ENCODE assay signal across 2 cellular contexts in genomic region chr7:29562307-29562706, GRCh38.
TF ChIP-seq lines count a peak whose summit lies in the region.

No MANE protein-coding gene starts in this region.

TF ChIP-seq in A549, 52 proteins besides CTCF, POLR2A, EP300 and RAD21:
- TF ChIP-seq JUN (IDR thresholded peaks at IDR 0.05) (no peak), HDAC2 (IDR thresholded peaks at IDR 0.05) (no peak), CHD2 (IDR thresholded peaks at IDR 0.05; ENCODE audit: low read length, partially characterized antibody) (no peak), HOXB5 (CRISPR knock-in tag; IDR thresholded peaks at IDR 0.05) (no peak), TFCP2L1 (CRISPR knock-in tag; IDR thresholded peaks at IDR 0.05) (no peak), PBX3 (IDR thresholded peaks at IDR 0.05) (no peak), BHLHE40 (IDR thresholded peaks at IDR 0.05; ENCODE audit: low read depth, low read length) (no peak), TP53 (CRISPR knock-in tag; IDR thresholded peaks at IDR 0.05) (no peak), ATOH8 (CRISPR knock-in tag; IDR thresholded peaks at IDR 0.05; ENCODE audit: low read depth) (no peak), KDM1A (IDR thresholded peaks at IDR 0.05; ENCODE audit: low read depth) (no peak), NFE2L2 (conservative IDR thresholded peaks at IDR 0.05; ENCODE audit: low read length) (no peak), FOSB (CRISPR knock-in tag; IDR thresholded peaks at IDR 0.05) (no peak), CBX2 (IDR thresholded peaks at IDR 0.05; ENCODE audit: borderline replicate concordance, low read depth) (no peak), ZC3H11A (IDR thresholded peaks at IDR 0.05) (no peak)

TF ChIP-seq in H1, 55 proteins besides CTCF, POLR2A, EP300 and RAD21:
- TF ChIP-seq CBX5 (IDR thresholded peaks at IDR 0.05; ENCODE audit: low read depth, low read length) (no peak), EZH2 (IDR thresholded peaks at IDR 0.05; ENCODE audit: low read depth, low read length, severe bottlenecking) (no peak), GABPA (IDR thresholded peaks at IDR 0.05; ENCODE audit: borderline replicate concordance, insufficient read depth, low read length) (no peak), KDM5A (IDR thresholded peaks at IDR 0.05; ENCODE audit: low read length) (no peak), CHD7 (IDR thresholded peaks at IDR 0.05; ENCODE audit: insufficient replicate concordance, low read length) (no peak), MAFK (IDR thresholded peaks at IDR 0.05; ENCODE audit: low read depth, low read length) (no peak), KDM1A (IDR thresholded peaks at IDR 0.05; ENCODE audit: borderline replicate concordance, low read length) (no peak), TBP (IDR thresholded peaks at IDR 0.05; ENCODE audit: low read depth, low read length) (no peak), NANOG (IDR thresholded peaks at IDR 0.05; ENCODE audit: insufficient read depth, low read depth, low read length, poor library complexity, severe bottlenecking) (no peak), HDAC6 (IDR thresholded peaks at IDR 0.05; ENCODE audit: low read depth, low read length) (no peak), TCF12 (IDR thresholded peaks at IDR 0.05; ENCODE audit: low read depth, low read length) (no peak), JUND (IDR thresholded peaks at IDR 0.05; ENCODE audit: low read length) (no peak)
